18 cellular contexts compared by ENCODE assay signal in genomic region chr4:26151615-26152014, GRCh38.
DNase-seq lines count a peak whose midpoint lies in the region; ATAC-seq, FAIRE-seq and TF ChIP-seq lines count a peak whose summit lies in the region.
"Had no signal": no experiment of that assay in that cellular context is flagged by ENCODE, and none has a peak within 500 bp of the region (broad histone marks: within the 10 kb centered on the region; RNA-seq: fewer than 3 reads in every experiment).

No MANE protein-coding gene starts in this region.

- in situ Hi-C loops in gastrocnemius medialis (cut with MboI; ENCODE audit: low sequenced_read_pairs in 4 of 4): no loop called here

- no peaks in the 10 kb centered on the region for H3K79me2 ChIP-seq in OCI-LY3 (ENCODE audit: low read length)

- TF ChIP-seq POLR2A in GM12891 (IDR thresholded peaks at IDR 0.05; ENCODE audit: low read depth, low read length) (no peak), gastrocnemius medialis (IDR thresholded peaks at IDR 0.05) (no peak)

- H2AFZ ChIP-seq in OCI-LY3 (ENCODE audit: low read depth, low read length): no peak overlapping the region

- CTCF ChIA-PET in WTC11 (lab: Charles Lee): interaction anchor here (1.3 kb wide), 1 partner anchor 10 kb away, joined by 5 read pairs; no protein-coding TSS in a partner anchor

- no peaks in the 10 kb centered on the region for H3K9me3 ChIP-seq in OCI-LY3 (ENCODE audit: insufficient read depth, low read length)
- H3K9me3 ChIP-seq in gastrocnemius medialis: no peaks in the 10 kb centered on the region
- H3K9me3 ChIP-seq: left lung, thyroid gland had no signal

- TF ChIP-seq CTCF in OCI-LY3 (IDR thresholded peaks at IDR 0.05; ENCODE audit: low read depth, low read length): no peak
- no peak for TF ChIP-seq CTCF in gastrocnemius medialis (IDR thresholded peaks at IDR 0.05 in 4 of 5, conservative IDR thresholded peaks at IDR 0.05 in 1 of 5)
- no peak for TF ChIP-seq CTCF in natural killer cell (IDR thresholded peaks at IDR 0.05)
- TF ChIP-seq CTCF in WTC11 (IDR thresholded peaks at IDR 0.05): no peak

- peak; percentile 13 for FAIRE-seq in GM12891 (lab: Jason Lieb, UNC)

- H3K4me2 ChIP-seq in OCI-LY3 (ENCODE audit: low read length): peak overlapping the region; percentile 51; the same call in 1 of the 2 replicates

- H3K4me3 ChIP-seq in OCI-LY3 (ENCODE audit: low read length) (no peak overlapping the region), gastrocnemius medialis (no peak overlapping the region)
- H3K4me3 ChIP-seq: cardiac muscle cell, left lung, skin epidermis, thyroid gland had no signal

- no peak for DNase-seq in GM12891 (ENCODE audit: insufficient read length, low spot score)
- peak; percentile 29 for DNase-seq in fibroblast of peridontal ligament (ENCODE audit: extremely low read depth)
- DNase-seq in gastrocnemius medialis: no peak
- no peak for DNase-seq in natural killer cell
- DNase-seq in WTC11 (ENCODE audit: low spot score): no peak
- DNase-seq: activated B cell treated with CpG ODN at 0.5 μM for 24 hours; activated naive CD4-positive, alpha-beta T cell; effector CD8-positive, alpha-beta T cell; left lung; NCI-H510A treated with DMSO at 0.1 percent for 48 hours; T-helper 17 cell; thyroid gland had no signal

- peaks cover 9% of the 10 kb centered on the region for H3K36me3 ChIP-seq in OCI-LY3 (replicated peaks; ENCODE audit: low read depth, low read length)
- no peaks in the 10 kb centered on the region for H3K36me3 ChIP-seq in gastrocnemius medialis
- H3K36me3 ChIP-seq: cardiac muscle cell, left lung, thyroid gland had no signal

- H3K4me3 Mint-ChIP-seq in natural killer cell (no peak overlapping the region), WTC11 (no peak overlapping the region)
- H3K4me3 Mint-ChIP-seq: activated B cell treated with CpG ODN at 0.5 μM for 24 hours, B cell, IgD-negative memory B cell, T-helper 17 cell had no signal

- H3K36me3 Mint-ChIP-seq in natural killer cell: no peaks in the 10 kb centered on the region
- H3K36me3 Mint-ChIP-seq in WTC11: no peaks in the 10 kb centered on the region

- POLR2A ChIA-PET in WTC11 (lab: Charles Lee): no interaction called here

- intact Hi-C loops in gastrocnemius medialis (cut with DNase I; ENCODE audit: low total_unique reads): no loop called here
- intact Hi-C loops in natural killer cell (cut with micrococcal nuclease): no loop called here

- H3K9me3 Mint-ChIP-seq in natural killer cell: no peaks in the 10 kb centered on the region
- H3K9me3 Mint-ChIP-seq in WTC11: peaks cover 7% of the 10 kb centered on the region
- H3K9me3 Mint-ChIP-seq: activated B cell treated with CpG ODN at 0.5 μM for 24 hours, IgD-negative memory B cell had no signal

- peak overlapping the region; percentile 54 for H3K27ac ChIP-seq in OCI-LY3 (ENCODE audit: low read length)
- H3K27ac ChIP-seq in gastrocnemius medialis: peak overlapping the region; percentile 2 to 34 (median 10)
- H3K27ac ChIP-seq: cardiac muscle cell, thyroid gland had no signal

- ATAC-seq in gastrocnemius medialis (no peak), natural killer cell (no peak), HG02571 (IDR thresholded peaks at IDR 0.05; ENCODE audit: unreplicated experiment) (no peak), WTC11 (no peak)
- ATAC-seq: T-helper 17 cell had no signal

- no peaks in the 10 kb centered on the region for H3K27me3 ChIP-seq in OCI-LY3 (ENCODE audit: low read depth, low read length)
- H3K27me3 ChIP-seq in gastrocnemius medialis: no peaks in the 10 kb centered on the region
- H3K27me3 ChIP-seq: cardiac muscle cell, left lung, thyroid gland had no signal

- H4K20me1 ChIP-seq in OCI-LY3 (ENCODE audit: insufficient read depth, low read length): no peaks in the 10 kb centered on the region

- H3K4me1 Mint-ChIP-seq in natural killer cell: peaks cover 0 to 6% of the 10 kb centered on the region in 2 donors
- peaks cover 6% of the 10 kb centered on the region; the same call in 1 of the 2 replicates for H3K4me1 Mint-ChIP-seq in WTC11
- H3K4me1 Mint-ChIP-seq: activated B cell treated with CpG ODN at 0.5 μM for 24 hours, B cell, IgD-negative memory B cell had no signal

- H3K4me1 ChIP-seq in OCI-LY3 (ENCODE audit: low read length): peaks cover 62% of the 10 kb centered on the region
- peaks cover 0 to 3% of the 10 kb centered on the region in 2 donors for H3K4me1 ChIP-seq in gastrocnemius medialis
- H3K4me1 ChIP-seq: thyroid gland had no signal

- H3K27me3 Mint-ChIP-seq in natural killer cell (ENCODE audit: low read depth in 2 of 2): peaks cover 24 to 48% of the 10 kb centered on the region in 2 donors
- peaks cover 3% of the 10 kb centered on the region for H3K27me3 Mint-ChIP-seq in WTC11 (ENCODE audit: low read depth)
- H3K27me3 Mint-ChIP-seq: activated B cell treated with CpG ODN at 0.5 μM for 24 hours, B cell, IgD-negative memory B cell had no signal

- no peak overlapping the region for H3K27ac Mint-ChIP-seq in natural killer cell
- H3K27ac Mint-ChIP-seq in WTC11: no peak overlapping the region
- H3K27ac Mint-ChIP-seq: activated B cell treated with CpG ODN at 0.5 μM for 24 hours, B cell, IgD-negative memory B cell, T-helper 17 cell had no signal

- H3K9ac ChIP-seq in OCI-LY3 (ENCODE audit: low read length): peak overlapping the region; percentile 31; the same call in 1 of the 2 replicates

TF ChIP-seq in GM12891, 5 proteins besides CTCF, POLR2A, EP300 and RAD21:
- TF ChIP-seq SPI1 (IDR thresholded peaks at IDR 0.05; ENCODE audit: low read depth, low read length): no peak
- TF ChIP-seq POLR2AphosphoS5 (IDR thresholded peaks at IDR 0.05; ENCODE audit: low read depth, low read length): no peak
- TF ChIP-seq TAF1 (IDR thresholded peaks at IDR 0.05; ENCODE audit: low read depth, low read length): no peak
- TF ChIP-seq POU2F2 (IDR thresholded peaks at IDR 0.05; ENCODE audit: low read depth, low read length): no peak

TF ChIP-seq in WTC11, 78 proteins besides CTCF, POLR2A, EP300 and RAD21:
- no peak for TF ChIP-seq NR1H2 (CRISPR knock-in tag; IDR thresholded peaks at IDR 0.05)
TF ChIP-seq in WTC11: peak in this region for 0.
